In the genomic region with DNA sequence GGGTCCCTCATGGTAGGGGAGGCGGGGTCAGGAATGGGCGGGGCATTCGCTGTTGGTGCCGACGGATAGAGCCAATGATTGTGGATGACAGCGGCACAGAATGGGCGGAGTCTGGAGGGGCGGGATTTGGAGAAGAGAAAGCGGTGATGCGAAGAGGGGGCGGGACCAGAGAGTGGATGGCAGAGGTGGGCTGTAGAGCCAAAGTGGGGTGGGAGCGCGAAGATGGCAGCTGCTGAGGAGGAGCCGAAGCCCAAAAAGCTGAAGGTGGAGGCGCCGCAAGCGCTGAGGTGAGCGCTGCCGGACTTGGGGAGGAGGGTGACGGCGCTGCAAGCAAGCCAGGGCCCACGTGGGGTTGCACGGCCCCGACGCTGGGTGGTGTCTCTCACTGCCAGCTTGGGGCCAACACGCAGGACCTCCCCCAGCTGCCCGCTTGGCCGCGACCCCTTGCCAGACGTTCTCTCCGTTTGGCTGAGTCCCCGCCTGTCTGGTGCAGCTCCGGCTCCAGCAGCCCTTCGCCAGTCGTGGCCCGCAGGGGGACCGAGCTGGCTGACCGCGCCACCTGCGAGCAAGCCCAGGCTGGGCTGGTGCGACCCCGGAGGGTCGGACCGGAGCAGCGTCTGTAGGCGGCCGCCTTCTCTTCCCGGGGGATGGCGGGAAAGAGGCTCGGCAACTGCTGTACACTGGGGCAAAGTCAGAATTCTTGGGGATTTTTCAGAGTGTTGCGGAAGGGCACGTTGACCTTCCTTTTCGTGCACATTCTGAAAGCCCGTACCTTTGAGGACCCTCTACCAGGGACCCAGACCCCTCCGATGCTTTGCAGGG, we compare ENCODE assay signal across 8 cellular contexts. TPM values are rescaled to one million over a fixed set of nuclear protein-coding genes. Genes with fewer than 3 reads are reported as not detected.
DNase-seq lines count a peak whose midpoint lies in the region; ATAC-seq and TF ChIP-seq lines count a peak whose summit lies in the region.

A gene (plus strand): TSS at position 165 of the 822 bp plus-strand sequence. CDS start 58 bp downstream, at position 223.

- H3K4me1 ChIP-seq in heart left ventricle (peaks cover 0 to 42% (median 32%) of the 10 kb centered on the region in 12 donors), urinary bladder (ENCODE audit: insufficient read depth) (peaks cover 1% of the 10 kb centered on the region)

- no peaks in the 10 kb centered on the region; the same call in 1 of the 2 replicates for H3K27me3 Mint-ChIP-seq in HFFc6 (ENCODE audit: insufficient read depth)
- H3K27me3 Mint-ChIP-seq in T-cell = no peaks in the 10 kb centered on the region

- H3K27ac ChIP-seq in adipose tissue (ENCODE audit: low read depth, low read length) (no peak within 1 kb of the TSS), heart left ventricle (peak within 1 kb of the TSS; percentile 85 to 97 (median 92)), urinary bladder (ENCODE audit: low read depth) (peak within 1 kb of the TSS; percentile 53)

- H3K4me3 Mint-ChIP-seq in HFFc6 (no peak within 1 kb of the TSS), T-cell (no peak within 1 kb of the TSS)

- intact Hi-C loops in heart left ventricle (cut with DNase I) = loop anchor here in 4 of 10 donors (1.0 to 10.0 kb wide), 4 partner anchors 25 to 1084 kb away; a partner anchor contains a TSS
- intact Hi-C loops in posterior vena cava (cut with DNase I) = no loop called here

- peak; percentile 94 for DNase-seq in GM12864 (ENCODE audit: low read depth)
- DNase-seq in HFFc6 = peak; percentile 97
- DNase-seq in NCI-H1048 (lab: John Stamatoyannopoulos, UW) = peak; percentile 97
- DNase-seq in T-cell = peak; percentile 98 to 100 (median 100)
- peak; percentile 99 to 100 (median 100) for DNase-seq in heart left ventricle
- peak; percentile 100 for DNase-seq in posterior vena cava (ENCODE audit: low spot score)

- no peaks in the 10 kb centered on the region for H3K9me3 ChIP-seq in heart left ventricle

- ATAC-seq in T-cell (replicated peaks in 1 of 4) (peak; percentile 93 to 98 (median 96)), heart left ventricle (peak; percentile 95 to 98 (median 98))

- TF ChIP-seq CTCF in GM12864 (IDR thresholded peaks at IDR 0.05; ENCODE audit: low read depth, low read length, missing control alignments) = peak; percentile 35
- peak; percentile 73 for TF ChIP-seq CTCF in HFFc6 (IDR thresholded peaks at IDR 0.05)
- peak in 6 of 12 donors; percentile 10 to 62 (median 30) for TF ChIP-seq CTCF in heart left ventricle (IDR thresholded peaks at IDR 0.05)

- peak within 1 kb of the TSS; percentile 65 for H3K27ac Mint-ChIP-seq in HFFc6
- H3K27ac Mint-ChIP-seq in T-cell = peak within 1 kb of the TSS in 1 of 2 donors; percentile 82

- H3K36me3 Mint-ChIP-seq in HFFc6 (ENCODE audit: low read depth) = peaks cover 5% of the 10 kb centered on the region; the same call in 1 of the 2 replicates
- H3K36me3 Mint-ChIP-seq in T-cell = peaks cover 9% of the 10 kb centered on the region

- CTCF ChIA-PET in T-cell (lab: Charles Lee) = interaction anchor here (0.6 to 2.9 kb wide), 8 partner anchors 25 to 1085 kb away, joined by 3 to 9 read pairs (median 4); a partner anchor contains a TSS

- H3K4me1 Mint-ChIP-seq in HFFc6 (ENCODE audit: low read depth) = peaks cover 33% of the 10 kb centered on the region
- peaks cover 45 to 55% (median 54%) of the 10 kb centered on the region in 3 donors for H3K4me1 Mint-ChIP-seq in T-cell

- WGBS in adipose tissue, 3 donors = 0 to 1% (median 0%) methylated on average over 49 to 55 of the region's 55 CpGs
- 0 to 1% (median 1%) methylated on average over 45 to 55 of the region's 55 CpGs for WGBS in heart left ventricle, 4 donors
- under 1% methylated on average over 55 of the region's 55 CpGs for WGBS in urinary bladder

- no peaks in the 10 kb centered on the region for H3K27me3 ChIP-seq in heart left ventricle

- H3K4me3 ChIP-seq in GM12864 (ENCODE audit: low read depth, low read length) (peak within 1 kb of the TSS; percentile 92), heart left ventricle (peak within 1 kb of the TSS; percentile 65 to 96 (median 88)), urinary bladder (ENCODE audit: low read depth, low read length) (peak within 1 kb of the TSS; percentile 87)

- H3K9me3 Mint-ChIP-seq in HFFc6 (no peaks in the 10 kb centered on the region), T-cell (no peaks in the 10 kb centered on the region)

- TF ChIP-seq POLR2A in heart left ventricle (IDR thresholded peaks at IDR 0.05) = peak; percentile 67 to 93

- POLR2A ChIA-PET in T-cell (lab: Charles Lee) = interaction anchor here in 1 of 2 donors (0.7 to 1.4 kb wide), 6 partner anchors 25 to 675 kb away, joined by 3 to 8 read pairs (median 3); a partner anchor contains a TSS

- H3K36me3 ChIP-seq in heart left ventricle = peaks cover 0 to 16% (median 6%) of the 10 kb centered on the region in 9 donors
- peaks cover 3% of the 10 kb centered on the region for H3K36me3 ChIP-seq in urinary bladder (ENCODE audit: insufficient read depth)

RNA-seq across cellular contexts. Expression of the gene that starts here (rescaled TPM):
- total RNA-seq in HFFc6 (2021; fragmentation: NEBNext Ultra II Directional; extraction: Animal tissue kit (Norgen Biotek cat#: 25700)) = 10 to 100 TPM; 74.1 to 97.6 (median 86.0) TPM
- total RNA-seq in T-cell = 10 to 100 TPM; 20.7 to 32.8 (median 23.6) TPM
- polyA plus RNA-seq in adipose tissue = 10 to 100 TPM; 10.9 to 28.3 (median 17.9) TPM
- 10 to 100 TPM; 22.7 to 46.2 (median 39.8) TPM for total RNA-seq in heart left ventricle
- polyA plus RNA-seq in heart left ventricle = 10 to 100 TPM; 20.8 to 55.5 TPM
- 10 to 100 TPM; 21.2 to 21.5 TPM for total RNA-seq in posterior vena cava
- 42.8 TPM for total RNA-seq in urinary bladder
- 14.2 TPM for polyA plus RNA-seq in urinary bladder
